ENCODE assay signal across 1 cellular context in the genomic region with DNA sequence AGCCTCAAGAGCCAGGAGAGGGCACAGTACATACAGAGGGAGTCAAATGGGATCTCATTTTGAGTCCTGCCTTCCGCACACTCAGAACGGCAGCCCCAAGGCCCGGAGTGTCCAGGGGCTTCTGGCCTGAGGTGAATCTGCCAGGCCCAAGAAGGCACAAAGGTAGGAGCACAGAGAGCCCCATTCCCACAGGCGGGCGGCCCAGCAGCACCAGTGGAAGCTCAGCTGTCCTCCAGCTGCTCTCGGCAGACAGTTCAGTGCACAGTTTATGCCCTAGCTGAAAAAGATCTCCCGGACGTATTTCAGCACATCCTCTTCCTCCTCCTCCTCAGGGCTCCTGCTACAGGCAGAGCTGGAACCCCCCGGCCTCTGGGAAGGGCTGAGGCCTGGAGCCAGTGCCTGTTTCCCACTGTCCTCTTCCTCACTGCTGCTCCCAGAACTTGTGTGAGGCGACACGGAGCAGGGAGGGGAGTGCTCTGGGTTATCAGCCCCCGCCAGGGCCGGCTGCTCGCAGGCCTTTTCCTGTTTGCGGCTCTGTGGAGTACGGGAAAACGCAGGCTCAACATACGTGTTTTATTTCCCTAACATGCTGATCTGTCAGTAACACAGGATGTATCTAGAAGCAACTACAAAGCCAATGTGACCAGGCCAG.
A peak's percentile ranks its signal among the peaks of the same experiment; 100 is the strongest.
TF ChIP-seq lines count a peak whose summit lies in the region.

No MANE protein-coding gene starts in this region.

TF ChIP-seq in HepG2, 621 proteins besides CTCF, POLR2A, EP300 and RAD21:
- TF ChIP-seq ETV5 (CRISPR knock-in tag; IDR thresholded peaks at IDR 0.05; ENCODE audit: borderline replicate concordance), result no peak
- TF ChIP-seq ZNF768 (CRISPR knock-in tag; IDR thresholded peaks at IDR 0.05), result peak; percentile 91
- TF ChIP-seq PLRG1 (conservative IDR thresholded peaks at IDR 0.05), result no peak
- no peak for TF ChIP-seq ZNF720 (CRISPR knock-in tag; IDR thresholded peaks at IDR 0.05)
- no peak for TF ChIP-seq EED (CRISPR knock-in tag; IDR thresholded peaks at IDR 0.05)
- TF ChIP-seq, protein P1, sequence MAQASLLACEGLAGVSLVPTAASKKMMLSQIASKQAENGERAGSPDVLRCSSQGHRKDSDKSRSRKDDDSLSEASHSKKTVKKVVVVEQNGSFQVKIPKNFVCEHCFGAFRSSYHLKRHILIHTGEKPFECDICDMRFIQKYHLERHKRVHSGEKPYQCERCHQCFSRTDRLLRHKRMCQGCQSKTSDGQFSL (CRISPR knock-in tag; IDR thresholded peaks at IDR 0.05), result no peak
- peak; percentile 86 for TF ChIP-seq AGO2 (optimal IDR thresholded peaks at IDR 0.05; ENCODE audit: low read depth, low read length)
- TF ChIP-seq, protein P2, sequence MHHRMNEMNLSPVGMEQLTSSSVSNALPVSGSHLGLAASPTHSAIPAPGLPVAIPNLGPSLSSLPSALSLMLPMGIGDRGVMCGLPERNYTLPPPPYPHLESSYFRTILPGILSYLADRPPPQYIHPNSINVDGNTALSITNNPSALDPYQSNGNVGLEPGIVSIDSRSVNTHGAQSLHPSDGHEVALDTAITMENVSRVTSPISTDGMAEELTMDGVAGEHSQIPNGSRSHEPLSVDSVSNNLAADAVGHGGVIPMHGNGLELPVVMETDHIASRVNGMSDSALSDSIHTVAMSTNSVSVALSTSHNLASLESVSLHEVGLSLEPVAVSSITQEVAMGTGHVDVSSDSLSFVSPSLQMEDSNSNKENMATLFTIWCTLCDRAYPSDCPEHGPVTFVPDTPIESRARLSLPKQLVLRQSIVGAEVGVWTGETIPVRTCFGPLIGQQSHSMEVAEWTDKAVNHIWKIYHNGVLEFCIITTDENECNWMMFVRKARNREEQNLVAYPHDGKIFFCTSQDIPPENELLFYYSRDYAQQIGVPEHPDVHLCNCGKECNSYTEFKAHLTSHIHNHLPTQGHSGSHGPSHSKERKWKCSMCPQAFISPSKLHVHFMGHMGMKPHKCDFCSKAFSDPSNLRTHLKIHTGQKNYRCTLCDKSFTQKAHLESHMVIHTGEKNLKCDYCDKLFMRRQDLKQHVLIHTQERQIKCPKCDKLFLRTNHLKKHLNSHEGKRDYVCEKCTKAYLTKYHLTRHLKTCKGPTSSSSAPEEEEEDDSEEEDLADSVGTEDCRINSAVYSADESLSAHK (CRISPR knock-in tag; IDR thresholded peaks at IDR 0.05; ENCODE audit: borderline replicate concordance), result no peak
- peak; percentile 47; the same call in 1 of the 2 replicates for TF ChIP-seq RBFOX2 (IDR thresholded peaks at IDR 0.05; ENCODE audit: low read depth, low read length)
- TF ChIP-seq POGZ (CRISPR knock-in tag; IDR thresholded peaks at IDR 0.05), result no peak
- 0 out of 2 replicates have a peak, but pooled peaks have one; percentile 34 for TF ChIP-seq POLR2AphosphoS5 (IDR thresholded peaks at IDR 0.05; ENCODE audit: low read depth, low read length)
- TF ChIP-seq SOX6 (IDR thresholded peaks at IDR 0.05), result no peak
- TF ChIP-seq SOX6 (CRISPR knock-in tag; IDR thresholded peaks at IDR 0.05), result no peak
- TF ChIP-seq, protein P3, sequence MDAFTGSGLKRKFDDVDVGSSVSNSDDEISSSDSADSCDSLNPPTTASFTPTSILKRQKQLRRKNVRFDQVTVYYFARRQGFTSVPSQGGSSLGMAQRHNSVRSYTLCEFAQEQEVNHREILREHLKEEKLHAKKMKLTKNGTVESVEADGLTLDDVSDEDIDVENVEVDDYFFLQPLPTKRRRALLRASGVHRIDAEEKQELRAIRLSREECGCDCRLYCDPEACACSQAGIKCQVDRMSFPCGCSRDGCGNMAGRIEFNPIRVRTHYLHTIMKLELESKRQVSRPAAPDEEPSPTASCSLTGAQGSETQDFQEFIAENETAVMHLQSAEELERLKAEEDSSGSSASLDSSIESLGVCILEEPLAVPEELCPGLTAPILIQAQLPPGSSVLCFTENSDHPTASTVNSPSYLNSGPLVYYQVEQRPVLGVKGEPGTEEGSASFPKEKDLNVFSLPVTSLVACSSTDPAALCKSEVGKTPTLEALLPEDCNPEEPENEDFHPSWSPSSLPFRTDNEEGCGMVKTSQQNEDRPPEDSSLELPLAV (CRISPR knock-in tag; conservative IDR thresholded peaks at IDR 0.05; ENCODE audit: low read depth), result no peak
- TF ChIP-seq TBX2 (CRISPR knock-in tag; IDR thresholded peaks at IDR 0.05; ENCODE audit: borderline replicate concordance), result no peak
- 0 out of 2 replicates have a peak, but pooled peaks have one; percentile 11 for TF ChIP-seq POLR2G (IDR thresholded peaks at IDR 0.05; ENCODE audit: low read depth, low read length)
- no peak for TF ChIP-seq ZNF350 (CRISPR knock-in tag; IDR thresholded peaks at IDR 0.05; ENCODE audit: borderline replicate concordance, low read depth)
- TF ChIP-seq CC2D1A (CRISPR knock-in tag; IDR thresholded peaks at IDR 0.05), result no peak
- no peak for TF ChIP-seq ZNF232 (CRISPR knock-in tag; IDR thresholded peaks at IDR 0.05; ENCODE audit: borderline replicate concordance)
- TF ChIP-seq, protein P4, sequence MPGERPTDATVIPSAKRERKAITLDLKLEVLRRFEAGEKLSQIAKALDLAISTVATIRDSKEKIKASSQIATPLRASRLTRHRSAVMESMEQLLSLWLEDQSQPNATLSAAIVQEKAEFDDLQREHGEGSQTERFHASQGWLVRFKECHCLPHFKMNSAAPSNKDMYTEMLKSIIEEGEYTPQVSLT (CRISPR knock-in tag; IDR thresholded peaks at IDR 0.05; ENCODE audit: borderline replicate concordance, low read depth), result no peak
- TF ChIP-seq, protein P5, sequence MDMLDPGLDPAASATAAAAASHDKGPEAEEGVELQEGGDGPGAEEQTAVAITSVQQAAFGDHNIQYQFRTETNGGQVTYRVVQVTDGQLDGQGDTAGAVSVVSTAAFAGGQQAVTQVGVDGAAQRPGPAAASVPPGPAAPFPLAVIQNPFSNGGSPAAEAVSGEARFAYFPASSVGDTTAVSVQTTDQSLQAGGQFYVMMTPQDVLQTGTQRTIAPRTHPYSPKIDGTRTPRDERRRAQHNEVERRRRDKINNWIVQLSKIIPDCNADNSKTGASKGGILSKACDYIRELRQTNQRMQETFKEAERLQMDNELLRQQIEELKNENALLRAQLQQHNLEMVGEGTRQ (IDR thresholded peaks at IDR 0.05; ENCODE audit: low read depth, low read length), result no peak
- TF ChIP-seq, protein P5 (CRISPR knock-in tag; IDR thresholded peaks at IDR 0.05; ENCODE audit: borderline replicate concordance), result no peak
- no peak for TF ChIP-seq ZNF550 (CRISPR knock-in tag; IDR thresholded peaks at IDR 0.05; ENCODE audit: borderline replicate concordance)
- no peak for TF ChIP-seq ZNF839 (CRISPR knock-in tag; IDR thresholded peaks at IDR 0.05; ENCODE audit: borderline replicate concordance)
- TF ChIP-seq, protein P6, sequence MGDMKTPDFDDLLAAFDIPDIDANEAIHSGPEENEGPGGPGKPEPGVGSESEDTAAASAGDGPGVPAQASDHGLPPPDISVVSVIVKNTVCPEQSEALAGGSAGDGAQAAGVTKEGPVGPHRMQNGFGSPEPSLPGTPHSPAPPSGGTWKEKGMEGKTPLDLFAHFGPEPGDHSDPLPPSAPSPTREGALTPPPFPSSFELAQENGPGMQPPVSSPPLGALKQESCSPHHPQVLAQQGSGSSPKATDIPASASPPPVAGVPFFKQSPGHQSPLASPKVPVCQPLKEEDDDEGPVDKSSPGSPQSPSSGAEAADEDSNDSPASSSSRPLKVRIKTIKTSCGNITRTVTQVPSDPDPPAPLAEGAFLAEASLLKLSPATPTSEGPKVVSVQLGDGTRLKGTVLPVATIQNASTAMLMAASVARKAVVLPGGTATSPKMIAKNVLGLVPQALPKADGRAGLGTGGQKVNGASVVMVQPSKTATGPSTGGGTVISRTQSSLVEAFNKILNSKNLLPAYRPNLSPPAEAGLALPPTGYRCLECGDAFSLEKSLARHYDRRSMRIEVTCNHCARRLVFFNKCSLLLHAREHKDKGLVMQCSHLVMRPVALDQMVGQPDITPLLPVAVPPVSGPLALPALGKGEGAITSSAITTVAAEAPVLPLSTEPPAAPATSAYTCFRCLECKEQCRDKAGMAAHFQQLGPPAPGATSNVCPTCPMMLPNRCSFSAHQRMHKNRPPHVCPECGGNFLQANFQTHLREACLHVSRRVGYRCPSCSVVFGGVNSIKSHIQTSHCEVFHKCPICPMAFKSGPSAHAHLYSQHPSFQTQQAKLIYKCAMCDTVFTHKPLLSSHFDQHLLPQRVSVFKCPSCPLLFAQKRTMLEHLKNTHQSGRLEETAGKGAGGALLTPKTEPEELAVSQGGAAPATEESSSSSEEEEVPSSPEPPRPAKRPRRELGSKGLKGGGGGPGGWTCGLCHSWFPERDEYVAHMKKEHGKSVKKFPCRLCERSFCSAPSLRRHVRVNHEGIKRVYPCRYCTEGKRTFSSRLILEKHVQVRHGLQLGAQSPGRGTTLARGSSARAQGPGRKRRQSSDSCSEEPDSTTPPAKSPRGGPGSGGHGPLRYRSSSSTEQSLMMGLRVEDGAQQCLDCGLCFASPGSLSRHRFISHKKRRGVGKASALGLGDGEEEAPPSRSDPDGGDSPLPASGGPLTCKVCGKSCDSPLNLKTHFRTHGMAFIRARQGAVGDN (CRISPR knock-in tag; IDR thresholded peaks at IDR 0.05), result 0 out of 2 replicates have a peak, but pooled peaks have one; percentile 17
- TF ChIP-seq DPF2 (CRISPR knock-in tag; IDR thresholded peaks at IDR 0.05; ENCODE audit: borderline replicate concordance, low read depth), result no peak
- TF ChIP-seq HOXA5 (CRISPR knock-in tag; IDR thresholded peaks at IDR 0.05), result no peak
- no peak for TF ChIP-seq ZZZ3 (CRISPR knock-in tag; IDR thresholded peaks at IDR 0.05; ENCODE audit: borderline replicate concordance)
- no peak for TF ChIP-seq YEATS4 (CRISPR knock-in tag; IDR thresholded peaks at IDR 0.05; ENCODE audit: borderline replicate concordance)
- peak; percentile 85 for TF ChIP-seq AGO1 (IDR thresholded peaks at IDR 0.05; ENCODE audit: low read depth, low read length, poor library complexity, severe bottlenecking)
- TF ChIP-seq ATAD3A (CRISPR knock-in tag; IDR thresholded peaks at IDR 0.05), result no peak
